ENCODE assay signal across 20 cellular contexts in genomic region chr15:101036189-101036588, GRCh38.
DNase-seq lines count a peak whose midpoint lies in the region; ATAC-seq, FAIRE-seq and TF ChIP-seq lines count a peak whose summit lies in the region.
"Had no signal": no experiment of that assay in that cellular context is flagged by ENCODE, and none has a peak within 500 bp of the region (broad histone marks: within the 10 kb centered on the region; RNA-seq: fewer than 3 reads in every experiment).

No MANE protein-coding gene starts in this region.

- H3F3A ChIP-seq in SU-DHL-6 (ENCODE audit: insufficient read depth) = peaks cover 57% of the 10 kb centered on the region

- no peak for DNase-seq in GM19239 (ENCODE audit: insufficient read length, low spot score)
- no peak for DNase-seq in frontal cortex (ENCODE audit: low spot score in 2 of 2)
- no peak for DNase-seq in foreskin melanocyte
- DNase-seq in NCI-H82 treated with DMSO at 0.1 percent for 48 hours (lab: John Stamatoyannopoulos, UW; ENCODE audit: unreplicated experiment) = no peak
- no peak for DNase-seq in left cardiac atrium
- DNase-seq in OCI-M2 (lab: John Stamatoyannopoulos, UW; ENCODE audit: unreplicated experiment) = no peak
- DNase-seq: CD4-positive, alpha-beta T cell; CD8-positive, alpha-beta memory T cell; DMS 273 treated with DMSO at 0.1 percent for 48 hours; DMS79; EL; GDM1; H9; HFFc6 had no signal

- H3K27ac ChIP-seq in SU-DHL-6 (ENCODE audit: low read depth, low read length) = peak overlapping the region; percentile 69
- H3K27ac ChIP-seq: BLaER1 treated with 17β-estradiol and CSF1 and Interleukin-3, amounts not matched to agents 10 nM and 100 nM had no signal

- H3K79me2 ChIP-seq in SU-DHL-6 (ENCODE audit: insufficient read depth, low read length) = peaks cover 61% of the 10 kb centered on the region

- peak; percentile 78 for FAIRE-seq in GM19239 (lab: Jason Lieb, UNC)
- peak; percentile 74 for FAIRE-seq in frontal cortex (lab: Jason Lieb, UNC)
- FAIRE-seq: D721Med had no signal

- intact Hi-C loops in left cardiac atrium (cut with DNase I) = no loop called here

- peaks cover 18% of the 10 kb centered on the region for H4K20me1 ChIP-seq in SU-DHL-6 (ENCODE audit: low read depth, low read length)

- no peak for TF ChIP-seq CTCF in SU-DHL-6 (IDR thresholded peaks at IDR 0.05; ENCODE audit: insufficient read depth, low read length, poor library complexity, severe bottlenecking)

- no peaks in the 10 kb centered on the region for H3K9me3 ChIP-seq in SU-DHL-6 (ENCODE audit: insufficient read depth, low read length)
- H3K9me3 ChIP-seq: BE2C had no signal

- no peaks in the 10 kb centered on the region for H3K9me2 ChIP-seq in SU-DHL-6 (replicated peaks; ENCODE audit: insufficient read depth, low read length)

- peak overlapping the region; percentile 32 for H3K4me2 ChIP-seq in SU-DHL-6 (ENCODE audit: low read depth, low read length, poor library complexity, severe bottlenecking)
- H3K4me2 ChIP-seq: GM23338 had no signal

- no peaks in the 10 kb centered on the region for H3K27me3 ChIP-seq in SU-DHL-6 (ENCODE audit: low read length)

- H3K36me3 ChIP-seq in SU-DHL-6 (ENCODE audit: low read length) = peaks cover 86% of the 10 kb centered on the region
- H3K36me3 ChIP-seq: BE2C had no signal

- no peak for ATAC-seq in left cardiac atrium
- ATAC-seq: GM23338, HCT116 had no signal

- H3K4me3 ChIP-seq in SU-DHL-6 (ENCODE audit: insufficient read depth, low read length, poor library complexity, severe bottlenecking) = no peak overlapping the region
- H3K4me3 ChIP-seq: BLaER1 treated with 17β-estradiol and CSF1 and Interleukin-3, amounts not matched to agents 10 nM and 100 nM; GM23338 had no signal

- no peak overlapping the region for H3K9ac ChIP-seq in SU-DHL-6 (ENCODE audit: low read length)
- H3K9ac ChIP-seq: BLaER1 treated with 17β-estradiol and CSF1 and Interleukin-3, amounts not matched to agents 10 nM and 100 nM had no signal

- H2AFZ ChIP-seq in SU-DHL-6 (ENCODE audit: low read depth, low read length, severe bottlenecking) = no peak overlapping the region
- H2AFZ ChIP-seq: GM23338 had no signal
